Comparison of ENCODE assay signal across 17 cellular contexts in the genomic region with DNA sequence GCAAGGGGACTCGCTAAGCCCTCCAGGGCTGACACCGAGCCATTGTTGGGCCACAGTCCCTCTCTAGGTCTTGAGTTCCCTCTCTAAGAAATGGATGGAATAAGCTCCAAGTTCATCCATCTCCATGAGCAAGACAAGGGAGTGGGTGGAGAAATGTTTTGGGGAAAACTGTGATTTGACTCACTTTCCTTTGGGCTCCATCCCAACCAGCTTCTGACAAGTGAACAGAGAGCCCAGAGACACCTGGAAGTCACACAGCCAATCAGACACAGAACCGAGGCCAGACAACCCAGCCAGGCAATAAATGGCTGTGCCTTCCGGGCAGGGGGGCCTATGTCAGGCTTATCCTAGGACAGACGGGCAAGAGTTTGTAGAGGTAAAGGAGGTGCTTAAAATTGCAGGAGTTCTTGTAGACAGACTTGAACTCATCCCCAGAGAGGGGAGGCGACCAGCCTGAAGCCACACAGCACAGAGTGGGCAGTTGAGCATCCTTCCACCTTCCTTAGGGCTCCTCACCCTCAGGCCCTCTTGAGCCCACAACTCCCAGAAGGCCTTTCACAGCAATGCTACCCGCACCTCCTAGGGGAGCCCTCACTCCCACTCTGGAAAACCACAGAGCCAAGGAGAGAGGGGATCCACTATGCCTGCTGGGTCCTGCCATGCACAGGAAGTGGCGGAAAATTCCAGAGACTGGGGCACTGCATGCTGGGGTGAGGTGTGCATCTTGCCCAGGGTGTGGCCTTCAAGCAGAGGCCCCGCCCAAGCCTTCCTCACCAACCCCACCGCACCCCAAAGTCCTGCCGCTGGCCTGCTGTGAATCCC. TPM values are rescaled to one million over a fixed set of nuclear protein-coding genes. Genes with fewer than 3 reads are reported as not detected.
DNase-seq lines count a peak whose midpoint lies in the region; ATAC-seq, FAIRE-seq and TF ChIP-seq lines count a peak whose summit lies in the region.
"Had no signal": no experiment of that assay in that cellular context is flagged by ENCODE, and none has a peak within 500 bp of the region (broad histone marks: within the 10 kb centered on the region; RNA-seq: fewer than 3 reads in every experiment).

No MANE protein-coding gene starts in this region.

- H3K27me3 Mint-ChIP-seq in CD4-positive, CD25-positive, alpha-beta regulatory T cell, result no peaks in the 10 kb centered on the region
- H3K27me3 Mint-ChIP-seq in astrocyte (ENCODE audit: low read depth, unreplicated experiment), result peaks cover 31% of the 10 kb centered on the region

- H3K4me1 ChIP-seq in CD4-positive, CD25-positive, alpha-beta regulatory T cell (ENCODE audit: control insufficient read depth, insufficient read depth, low read length, poor library complexity, severe bottlenecking), result no peaks in the 10 kb centered on the region
- peaks cover 5% of the 10 kb centered on the region for H3K4me1 ChIP-seq in astrocyte (ENCODE audit: insufficient read depth, low read length)
- H3K4me1 ChIP-seq in spleen, result no peaks in the 10 kb centered on the region

- 87 to 95% (median 92%) methylated on average over 9 to 11 of the region's 11 CpGs for WGBS in spleen, 5 donors

- intact Hi-C loops in spleen (cut with DNase I; ENCODE audit: low total_unique reads), result loop anchor here (10.0 kb wide), 1 partner anchor 69 kb away; no protein-coding TSS in a partner anchor

- H3K9me3 Mint-ChIP-seq in CD4-positive, CD25-positive, alpha-beta regulatory T cell, result no peaks in the 10 kb centered on the region
- no peaks in the 10 kb centered on the region for H3K9me3 Mint-ChIP-seq in astrocyte (ENCODE audit: unreplicated experiment)
- H3K9me3 Mint-ChIP-seq: CD8-positive, alpha-beta T cell had no signal

- no peaks in the 10 kb centered on the region for H4K20me1 ChIP-seq in astrocyte (ENCODE audit: insufficient read depth, low read length)

- TF ChIP-seq CTCF in astrocyte (IDR thresholded peaks at IDR 0.05; ENCODE audit: insufficient read depth, low read depth, low read length), result no peak
- no peak for TF ChIP-seq CTCF in spleen (IDR thresholded peaks at IDR 0.05 in 8 of 11, conservative IDR thresholded peaks at IDR 0.05 in 3 of 11)

- TF ChIP-seq POLR2A in spleen (IDR thresholded peaks at IDR 0.05), result no peak

- H3K36me3 Mint-ChIP-seq in CD4-positive, CD25-positive, alpha-beta regulatory T cell, result no peaks in the 10 kb centered on the region
- H3K36me3 Mint-ChIP-seq in astrocyte (ENCODE audit: low read depth, unreplicated experiment), result no peaks in the 10 kb centered on the region

- no peak for ATAC-seq in CD4-positive, CD25-positive, alpha-beta regulatory T cell (ENCODE audit: low read depth in 2 of 2)
- ATAC-seq in GM19463 (IDR thresholded peaks at IDR 0.05; ENCODE audit: unreplicated experiment) (no peak), GM18868 (IDR thresholded peaks at IDR 0.05; ENCODE audit: unreplicated experiment) (no peak)
- ATAC-seq: CD8-positive, alpha-beta T cell; SK-N-SH treated with all-trans-retinoic acid at 6 μM for 48 hours had no signal

- no peaks in the 10 kb centered on the region for H3K9me3 ChIP-seq in CD4-positive, CD25-positive, alpha-beta regulatory T cell (ENCODE audit: control insufficient read depth in 2 of 2, low read length in 2 of 2)
- H3K9me3 ChIP-seq in astrocyte (ENCODE audit: insufficient read depth, low read depth, low read length) (no peaks in the 10 kb centered on the region), spleen (no peaks in the 10 kb centered on the region)

- H2AFZ ChIP-seq in astrocyte (ENCODE audit: low read depth, low read length), result no peak overlapping the region
- H2AFZ ChIP-seq: PC-9 had no signal

- no peak overlapping the region for H3K9ac ChIP-seq in astrocyte (ENCODE audit: low read length)
- H3K9ac ChIP-seq: KMS-11 had no signal

- no peak overlapping the region for H3K4me2 ChIP-seq in astrocyte (ENCODE audit: low read length)
- H3K4me2 ChIP-seq: KMS-11, PC-9 had no signal

- H3K27me3 ChIP-seq in CD4-positive, CD25-positive, alpha-beta regulatory T cell (ENCODE audit: control insufficient read depth, insufficient read depth, low read length), result no peaks in the 10 kb centered on the region
- H3K27me3 ChIP-seq in astrocyte (ENCODE audit: insufficient read depth, low read length) (peaks cover 3% of the 10 kb centered on the region), spleen (replicated peaks in 1 of 7) (peaks cover 0 to 16% (median 0%) of the 10 kb centered on the region in 7 donors)

- H3K79me2 ChIP-seq in astrocyte (ENCODE audit: insufficient read depth, low read length), result no peaks in the 10 kb centered on the region

- DNase-seq in CD4-positive, CD25-positive, alpha-beta regulatory T cell, result no peak
- DNase-seq in astrocyte (ENCODE audit: low read depth) (no peak), inferior parietal cortex (ENCODE audit: extremely low spot score) (peak; percentile 4), spleen (peak; percentile 18), SHP77 treated with DMSO at 0.1 percent for 48 hours (lab: John Stamatoyannopoulos, UW) (no peak)
- DNase-seq: NCI-H1048, NCI-H1436 treated with DMSO at 0.1 percent for 48 hours, NCI-H2029 treated with DMSO at 0.1 percent for 48 hours, NCI-H510A, NCI-H82, PC-9 had no signal

- peaks cover 0 to 17% (median 4%) of the 10 kb centered on the region in 4 donors for H3K4me1 Mint-ChIP-seq in CD4-positive, CD25-positive, alpha-beta regulatory T cell
- peaks cover 10% of the 10 kb centered on the region for H3K4me1 Mint-ChIP-seq in astrocyte (ENCODE audit: low read depth, unreplicated experiment)

- no peak for FAIRE-seq in astrocyte (lab: Jason Lieb, UNC)

- H3K4me3 Mint-ChIP-seq in CD4-positive, CD25-positive, alpha-beta regulatory T cell, result no peak overlapping the region
- H3K4me3 Mint-ChIP-seq in astrocyte (ENCODE audit: unreplicated experiment), result no peak overlapping the region
- H3K4me3 Mint-ChIP-seq: CD8-positive, alpha-beta T cell had no signal

- H3K36me3 ChIP-seq in CD4-positive, CD25-positive, alpha-beta regulatory T cell (ENCODE audit: control insufficient read depth, insufficient read depth, low read length), result no peaks in the 10 kb centered on the region
- no peaks in the 10 kb centered on the region for H3K36me3 ChIP-seq in astrocyte (ENCODE audit: insufficient read depth, low read length)
- H3K36me3 ChIP-seq in spleen, result no peaks in the 10 kb centered on the region

- peak overlapping the region in 2 of 3 donors; percentile 26 to 67 for H3K27ac Mint-ChIP-seq in CD4-positive, CD25-positive, alpha-beta regulatory T cell
- H3K27ac Mint-ChIP-seq in astrocyte (ENCODE audit: unreplicated experiment), result peak overlapping the region; percentile 53
- H3K27ac Mint-ChIP-seq: CD8-positive, alpha-beta T cell had no signal

- H3K4me3 ChIP-seq in CD4-positive, CD25-positive, alpha-beta regulatory T cell (ENCODE audit: low read depth, low read length), result no peak overlapping the region
- H3K4me3 ChIP-seq in astrocyte (ENCODE audit: insufficient read depth, low read depth, low read length), result no peak overlapping the region
- no peak overlapping the region for H3K4me3 ChIP-seq in spleen
- H3K4me3 ChIP-seq: PC-9 had no signal

- H3K27ac ChIP-seq in CD4-positive, CD25-positive, alpha-beta regulatory T cell (ENCODE audit: insufficient read depth, low read length, poor library complexity, severe bottlenecking), result no peak overlapping the region
- H3K27ac ChIP-seq in astrocyte (ENCODE audit: low read depth, low read length) (no peak overlapping the region), spleen (no peak overlapping the region)
- H3K27ac ChIP-seq: KMS-11, PC-9 had no signal

RNA-seq across cellular contexts. Expression of gene FAM83G, which starts 9.5 kb away (rescaled TPM):
- total RNA-seq in CD4-positive, CD25-positive, alpha-beta regulatory T cell, result 10.7 TPM
- polyA plus RNA-seq in CD4-positive, CD25-positive, alpha-beta regulatory T cell, result 1 to 10 TPM; 3.7 to 6.2 (median 5.3) TPM
- total RNA-seq in astrocyte (10.6 and 12.9 TPM in 2 replicates), spleen (1 to 10 TPM; 2.6 to 5.4 (median 4.8) TPM)
- 1 to 10 TPM; 1.3 to 3.9 (median 1.9) TPM for polyA plus RNA-seq in spleen

RNA-seq across cellular contexts. Expression of gene GRAP, which starts 32.7 kb away (rescaled TPM):
- 34.5 TPM for total RNA-seq in CD4-positive, CD25-positive, alpha-beta regulatory T cell
- polyA plus RNA-seq in CD4-positive, CD25-positive, alpha-beta regulatory T cell, result 10 to 100 TPM; 52.2 to 77.5 (median 62.6) TPM
- total RNA-seq in astrocyte, result 0.30 and 0.38 TPM in 2 replicates
- total RNA-seq in spleen, result 10 to 100 TPM; 36.2 to 67.2 (median 43.8) TPM
- 100 to 1,000 TPM in 2 of 3 donors, 10 to 100 TPM in 1; 77.0 to 114 (median 106) TPM for polyA plus RNA-seq in spleen
- total RNA-seq: MCF 10A had no signal

Comparison
In these comparisons a context has a peak if more than half of its experiments do, and no peak if none do; other contexts are left out.
1. DNase-seq: peak in inferior parietal cortex (single experiment) and spleen (single experiment); none in CD4-positive, CD25-positive, alpha-beta regulatory T cell (0 of 3), astrocyte (single experiment) and SHP77 treated with DMSO at 0.1 percent for 48 hours (single experiment).
2. RNA of gene GRAP, which starts 32.7 kb away (total RNA-seq): 36.2 to 67.2 TPM in spleen and 34.5 TPM in CD4-positive, CD25-positive, alpha-beta regulatory T cell (single experiment); 0.30 to 0.38 TPM in astrocyte; every median in the first group is over 10 times any median in the second.